8 cellular contexts compared by ENCODE assay signal in the genomic region with DNA sequence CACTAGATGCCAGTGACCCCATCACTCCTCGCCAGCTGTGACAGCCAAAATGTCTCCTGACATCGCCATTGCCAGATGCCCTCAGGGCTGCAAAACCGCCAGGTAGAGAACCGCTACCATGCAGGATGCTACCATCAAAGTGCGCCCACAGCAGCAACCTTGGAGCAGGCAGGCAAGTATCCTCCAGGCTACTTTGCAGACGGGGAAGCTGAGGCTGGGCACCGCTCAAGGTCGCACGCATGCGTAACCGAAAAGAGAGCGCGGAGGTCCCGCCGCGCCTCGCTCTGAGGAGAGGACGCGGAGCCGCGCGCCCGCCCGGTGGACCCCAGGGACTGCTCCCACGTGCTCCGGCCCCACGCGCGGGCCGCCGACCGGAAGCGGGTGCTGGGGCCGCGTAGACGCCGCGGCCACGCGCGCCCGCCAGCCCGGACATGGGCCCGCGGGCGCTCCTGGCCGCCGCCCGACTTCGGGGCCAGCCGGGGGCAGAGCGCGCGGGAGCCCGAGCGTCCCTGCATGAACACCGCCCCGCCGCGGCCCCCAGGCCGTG. TPM values are rescaled to one million over a fixed set of nuclear protein-coding genes. Genes with fewer than 3 reads are reported as not detected.
A peak's percentile ranks its signal among the peaks of the same experiment; 100 is the strongest.
DNase-seq lines count a peak whose midpoint lies in the region; ATAC-seq and TF ChIP-seq lines count a peak whose summit lies in the region.

A gene with protein sequence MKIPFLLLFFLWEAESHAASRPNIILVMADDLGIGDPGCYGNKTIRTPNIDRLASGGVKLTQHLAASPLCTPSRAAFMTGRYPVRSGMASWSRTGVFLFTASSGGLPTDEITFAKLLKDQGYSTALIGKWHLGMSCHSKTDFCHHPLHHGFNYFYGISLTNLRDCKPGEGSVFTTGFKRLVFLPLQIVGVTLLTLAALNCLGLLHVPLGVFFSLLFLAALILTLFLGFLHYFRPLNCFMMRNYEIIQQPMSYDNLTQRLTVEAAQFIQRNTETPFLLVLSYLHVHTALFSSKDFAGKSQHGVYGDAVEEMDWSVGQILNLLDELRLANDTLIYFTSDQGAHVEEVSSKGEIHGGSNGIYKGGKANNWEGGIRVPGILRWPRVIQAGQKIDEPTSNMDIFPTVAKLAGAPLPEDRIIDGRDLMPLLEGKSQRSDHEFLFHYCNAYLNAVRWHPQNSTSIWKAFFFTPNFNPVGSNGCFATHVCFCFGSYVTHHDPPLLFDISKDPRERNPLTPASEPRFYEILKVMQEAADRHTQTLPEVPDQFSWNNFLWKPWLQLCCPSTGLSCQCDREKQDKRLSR (plus strand): TSS at position 282 of the 547 bp plus-strand sequence. CDS start 105,488 bp downstream, outside the sequence.

- H3K4me1 ChIP-seq in Panc1 (ENCODE audit: control insufficient read depth, insufficient read depth, low read length) (no peaks in the 10 kb centered on the region), rectal smooth muscle tissue (ENCODE audit: control insufficient read depth, insufficient read depth, low read length) (no peaks in the 10 kb centered on the region)

- POLR2A ChIA-PET in Panc1 (lab: Charles Lee), result no interaction called here

- TF ChIP-seq CTCF in Panc1 (IDR thresholded peaks at IDR 0.05), result no peak

- intact Hi-C loops in Panc1 (cut with micrococcal nuclease; ENCODE audit: unreplicated experiment), result no loop called here

- 0 to 1% (median 1%) methylated on average over 11 to 53 of the region's 61 CpGs for WGBS in adipose tissue, 3 donors

- H3K27ac ChIP-seq in Panc1 (ENCODE audit: low read length) (peak within 1 kb of the TSS; percentile 65), adipose tissue (ENCODE audit: low read depth, low read length) (peak within 1 kb of the TSS; percentile 51), rectal smooth muscle tissue (ENCODE audit: low read depth, low read length) (peak within 1 kb of the TSS; percentile 80)

- H3K27me3 ChIP-seq in Panc1 (ENCODE audit: control insufficient read depth, insufficient read depth, low read length) (no peaks in the 10 kb centered on the region), rectal smooth muscle tissue (ENCODE audit: control insufficient read depth, insufficient read depth, low read length) (no peaks in the 10 kb centered on the region)

- H3K9ac ChIP-seq in rectal smooth muscle tissue (ENCODE audit: low read length), result peak within 1 kb of the TSS; percentile 64

- DNase-seq in A172 (ENCODE audit: low spot score) (peak; percentile 18), Panc1 (ENCODE audit: low read depth, low spot score) (no peak), hepatic stellate cell (ENCODE audit: low spot score) (peak; percentile 34), Kasumi-1 (lab: John Stamatoyannopoulos, UW) (no peak)

- no peaks in the 10 kb centered on the region for H3K36me3 ChIP-seq in Panc1 (ENCODE audit: control insufficient read depth, insufficient read depth, low read length)
- no peaks in the 10 kb centered on the region for H3K36me3 ChIP-seq in rectal smooth muscle tissue (ENCODE audit: control insufficient read depth, insufficient read depth, low read length)

- in situ Hi-C loops in Panc1 (cut with HindIII; ENCODE audit: low pct_unique_long_range_greater_than_20kb, low sequenced_read_pairs), result no loop called here

- ATAC-seq in GM18520 (IDR thresholded peaks at IDR 0.05; ENCODE audit: unreplicated experiment) (peak; percentile 28), HG03060 (IDR thresholded peaks at IDR 0.05; ENCODE audit: low read depth, unreplicated experiment) (peak; percentile 14), Panc1 (peak; percentile 69)

- BruUV-seq in Panc1 (replicated peaks; lab: Mats Ljungman, UMichigan), result no TSS peak

- H3K4me3 ChIP-seq in Panc1 (ENCODE audit: low read depth in 2 of 2, low read length in 2 of 2) (peak within 1 kb of the TSS; percentile 68 to 76), rectal smooth muscle tissue (ENCODE audit: low read length) (peak within 1 kb of the TSS; percentile 94)

- no peaks in the 10 kb centered on the region for H3K9me3 ChIP-seq in Panc1 (ENCODE audit: control insufficient read depth, insufficient read depth, low read depth, low read length)

- CTCF ChIA-PET in Panc1 (lab: Charles Lee), result no interaction called here

RNA-seq across cellular contexts. Expression of the gene that starts here (rescaled TPM):
- total RNA-seq in A172 (2014; rRNA removed; shearing (Covaris generic)), result 1.9 and 2.3 TPM in 2 replicates
- total RNA-seq in Panc1 (2021; ENCODE audit: unreplicated experiment), result 2.0 TPM
- polyA plus RNA-seq in Panc1 (2012; ENCODE audit: insufficient read length), result 1.1 TPM
- polyA plus RNA-seq in adipose tissue, result 10 to 100 TPM in 1 of 3 donors, 1 to 10 TPM in 2; 3.6 to 10.1 (median 8.3) TPM

Comparison
In these comparisons a context has a peak if more than half of its experiments do, and no peak if none do; other contexts are left out.
1. DNase-seq: peak in A172 (single experiment) and hepatic stellate cell (single experiment); none in Panc1 (single experiment) and Kasumi-1 (0 of 2).
2. ATAC-seq: peak in every context shown above with its lines; median percentile 69 in Panc1; 28 in GM18520; 14 in HG03060.
3. Peak in every context shown above with its lines, with median percentiles within 50 percentile points of each other: H3K27ac ChIP-seq.